Comparison of ENCODE assay signal across 29 cellular contexts in the genomic region with DNA sequence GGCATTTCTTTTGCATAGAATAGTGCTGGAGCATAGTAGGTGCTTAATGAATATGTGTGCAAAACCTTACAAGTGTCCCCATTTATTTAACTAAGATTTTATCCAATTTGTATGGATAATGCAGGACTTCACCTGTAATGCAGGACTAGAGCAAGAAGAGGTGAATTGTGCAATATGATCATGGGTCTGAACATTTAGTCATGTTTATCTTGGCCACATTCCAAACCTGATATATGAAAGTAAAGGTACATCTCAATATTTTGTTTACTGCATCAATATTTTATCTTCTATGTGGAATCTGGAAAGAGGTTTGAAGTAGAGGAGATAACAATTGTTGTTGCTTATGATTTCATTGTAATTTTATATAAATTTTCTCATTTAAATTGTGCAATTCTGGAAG.
DNase-seq lines count a peak whose midpoint lies in the region; ATAC-seq, FAIRE-seq and TF ChIP-seq lines count a peak whose summit lies in the region.
"Had no signal": no experiment of that assay in that cellular context is flagged by ENCODE, and none has a peak within 500 bp of the region (broad histone marks: within the 10 kb centered on the region; RNA-seq: fewer than 3 reads in every experiment).

No MANE protein-coding gene starts in this region.

- H3K27me3 ChIP-seq in K562 (ENCODE audit: control insufficient read depth in 2 of 2, insufficient read depth in 2 of 2, low read length in 2 of 2): no peaks in the 10 kb centered on the region
- H3K27me3 ChIP-seq: cardiac muscle cell, tibial nerve had no signal

- no peak for TF ChIP-seq RAD21 in K562 (CRISPR knock-in tag; conservative IDR thresholded peaks at IDR 0.05 in 1 of 2, IDR thresholded peaks at IDR 0.05 in 1 of 2)

- TF ChIP-seq POLR2A in K562 (conservative IDR thresholded peaks at IDR 0.05): no peak

- no peaks in the 10 kb centered on the region for H4K20me1 ChIP-seq in K562 (replicated peaks; ENCODE audit: control insufficient read depth, insufficient read depth, low read length)

- CTCF ChIA-PET in K562 (lab: Yijun Ruan, JAX; ENCODE audit: low intra/inter-chr PET ratio): no interaction called here

- FAIRE-seq in D721Med (lab: Jason Lieb, UNC) (peak; percentile 21), K562 (lab: Jason Lieb, UNC) (no peak)

- DNase-seq in D721Med (ENCODE audit: insufficient read length, low spot score) (no peak), DMS53 treated with DMSO at 0.1 percent for 48 hours (lab: John Stamatoyannopoulos, UW; ENCODE audit: unreplicated experiment) (peak; percentile 57), NCI-H2171 (lab: John Stamatoyannopoulos, UW) (peak; percentile 25), K562 (ENCODE audit: extremely low read depth in 1 of 4, low spot score in 3 of 4) (peak in 2 of 4 experiments; percentile 12 to 18), D341Med (ENCODE audit: low spot score) (no peak), NCI-H2196 treated with DMSO at 0.1 percent for 48 hours (lab: John Stamatoyannopoulos, UW; ENCODE audit: unreplicated experiment) (no peak)
- DNase-seq: activated B cell treated with CpG ODN at 0.5 μM for 24 hours; activated CD4-positive, alpha-beta T cell treated with anti-CD3 and anti-CD28 coated beads, Interleukin-2, amount 50 U/mL, for 1 hour; activated CD8-positive, alpha-beta memory T cell treated with anti-CD3 and anti-CD28 coated beads, Interleukin-2, amount 10 ng/mL, durations not matched to agents 7 days and 5 days; activated gamma-delta T cell; activated naive CD8-positive, alpha-beta T cell treated with anti-CD3 and anti-CD28 coated beads, Interleukin-2, amount 10 ng/mL, durations not matched to agents 7 days and 5 days; activated T-cell treated with anti-CD3 and anti-CD28 coated beads, Interleukin-2, amount 50 U/mL, for 4 hours; aorta; C1 segment of cervical spinal cord; effector CD8-positive, alpha-beta T cell; hypothalamus; IMR-90; NCI-H526 treated with DMSO at 0.1 percent for 48 hours; RPMI8226; stimulated activated CD4-positive, alpha-beta T cell treated with anti-CD3 and anti-CD28 coated beads, Interleukin-15, amount 100 ng/mL, for 24 hours; stimulated activated CD4-positive, alpha-beta T cell treated with anti-CD3 and anti-CD28 coated beads, Interleukin-4, amount 100 ng/mL, for 4 hours; T-helper 1 cell had no signal

- H3K4me1 ChIP-seq in K562 (replicated peaks in 1 of 2; ENCODE audit: control insufficient read depth in 2 of 2, insufficient read depth in 2 of 2, low read length in 2 of 2): no peaks in the 10 kb centered on the region

- ATAC-seq in K562 (no peak), HG03139 (IDR thresholded peaks at IDR 0.05; ENCODE audit: unreplicated experiment) (no peak)
- ATAC-seq: activated CD8-positive, alpha-beta memory T cell treated with anti-CD3 and anti-CD28 coated beads, Interleukin-2, amount 10 ng/mL, durations not matched to agents 7 days and 5 days; activated T-cell treated with anti-CD3 and anti-CD28 coated beads, Interleukin-2, amount 50 U/mL, for 4 hours; GM23338 had no signal

- intact Hi-C loops in K562 (cut with micrococcal nuclease): no loop called here

- H3K4me3 ChIP-seq in K562: no peak overlapping the region
- H3K4me3 ChIP-seq: cardiac muscle cell, coronary artery, GM23338, SK-N-MC, tibial nerve had no signal

- no peaks in the 10 kb centered on the region for H3K9me3 ChIP-seq in K562 (replicated peaks; ENCODE audit: control insufficient read depth, insufficient read depth, low read depth, low read length)
- H3K9me3 ChIP-seq: tibial nerve had no signal

- POLR2A ChIA-PET in K562 (lab: Yijun Ruan, JAX): no interaction called here

- H3K9me1 ChIP-seq in K562 (ENCODE audit: control insufficient read depth, insufficient read depth, low read length): no peaks in the 10 kb centered on the region

- H3K36me3 ChIP-seq in K562 (ENCODE audit: control insufficient read depth, insufficient read depth, low read length): no peaks in the 10 kb centered on the region
- H3K36me3 ChIP-seq: cardiac muscle cell, tibial nerve had no signal

- no peak overlapping the region for H3K4me2 ChIP-seq in K562 (ENCODE audit: insufficient read depth, low read length)
- H3K4me2 ChIP-seq: GM23338 had no signal

- no peak for TF ChIP-seq EP300 in K562 (IDR thresholded peaks at IDR 0.05; ENCODE audit: low read length)

- H3K79me2 ChIP-seq in K562 (ENCODE audit: control insufficient read depth, insufficient read depth, low read length): peaks cover 21% of the 10 kb centered on the region; the same call in 2 of the 3 replicates

- no peak overlapping the region for H3K9ac ChIP-seq in K562 (ENCODE audit: insufficient read depth in 1 of 2, low read depth in 2 of 2, low read length in 2 of 2)

- in situ Hi-C loops in K562 (cut with MboI): no loop called here

- TF ChIP-seq CTCF in D721Med (IDR thresholded peaks at IDR 0.05; ENCODE audit: insufficient read depth, missing control alignments): no peak
- no peak for TF ChIP-seq CTCF in K562 (IDR thresholded peaks at IDR 0.05 in 2 of 3, conservative IDR thresholded peaks at IDR 0.05 in 1 of 3; ENCODE audit: insufficient read depth in 2 of 3, low read depth in 1 of 3, low read length in 3 of 3)

- BruUV-seq in K562 (replicated peaks; lab: Mats Ljungman, UMichigan): no TSS peak

- H3K27ac ChIP-seq in K562 (ENCODE audit: extremely low read depth, low read depth, low read length): no peak overlapping the region
- H3K27ac ChIP-seq: cardiac muscle cell, coronary artery, epithelial cell of prostate, SK-N-MC, tibial nerve had no signal

- H2AFZ ChIP-seq in K562 (ENCODE audit: low read depth, low read length): no peak overlapping the region
- H2AFZ ChIP-seq: GM23338 had no signal

TF ChIP-seq in K562, 482 proteins besides CTCF, POLR2A, EP300 and RAD21:
- no peak for TF ChIP-seq SNRNP70 (optimal IDR thresholded peaks at IDR 0.05; ENCODE audit: low read depth, low read length)
- no peak for TF ChIP-seq ZNF232 (CRISPR knock-in tag; IDR thresholded peaks at IDR 0.05)
- TF ChIP-seq NFIC (IDR thresholded peaks at IDR 0.05): peak; percentile 68
- peak; percentile 30 to 69; a peak in 2 of 4 replicates for TF ChIP-seq FOXA3 (CRISPR knock-in tag; conservative IDR thresholded peaks at IDR 0.05 in 1 of 2, IDR thresholded peaks at IDR 0.05 in 1 of 2)
- TF ChIP-seq CEBPB (tag; IDR thresholded peaks at IDR 0.05): peak; percentile 75
- TF ChIP-seq ZNF133 (CRISPR knock-in tag; IDR thresholded peaks at IDR 0.05): no peak
- TF ChIP-seq CEBPG (CRISPR knock-in tag; IDR thresholded peaks at IDR 0.05): no peak
- TF ChIP-seq CEBPG (tag; conservative IDR thresholded peaks at IDR 0.05 in 1 of 2, IDR thresholded peaks at IDR 0.05 in 1 of 2): peak; percentile 36 to 43; a peak in 2 of 4 replicates
- TF ChIP-seq DPF2 (IDR thresholded peaks at IDR 0.05): no peak
- no peak for TF ChIP-seq ZNF583 (CRISPR knock-in tag; IDR thresholded peaks at IDR 0.05)
- TF ChIP-seq, protein P1, sequence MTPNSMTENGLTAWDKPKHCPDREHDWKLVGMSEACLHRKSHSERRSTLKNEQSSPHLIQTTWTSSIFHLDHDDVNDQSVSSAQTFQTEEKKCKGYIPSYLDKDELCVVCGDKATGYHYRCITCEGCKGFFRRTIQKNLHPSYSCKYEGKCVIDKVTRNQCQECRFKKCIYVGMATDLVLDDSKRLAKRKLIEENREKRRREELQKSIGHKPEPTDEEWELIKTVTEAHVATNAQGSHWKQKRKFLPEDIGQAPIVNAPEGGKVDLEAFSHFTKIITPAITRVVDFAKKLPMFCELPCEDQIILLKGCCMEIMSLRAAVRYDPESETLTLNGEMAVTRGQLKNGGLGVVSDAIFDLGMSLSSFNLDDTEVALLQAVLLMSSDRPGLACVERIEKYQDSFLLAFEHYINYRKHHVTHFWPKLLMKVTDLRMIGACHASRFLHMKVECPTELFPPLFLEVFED (CRISPR knock-in tag; conservative IDR thresholded peaks at IDR 0.05): no peak
- no peak for TF ChIP-seq CBX2 (IDR thresholded peaks at IDR 0.05; ENCODE audit: insufficient read depth, low read length, poor library complexity, severe bottlenecking)
TF ChIP-seq in K562: peak in this region for 4.

Comparison
In these comparisons a context has a peak if more than half of its experiments do, and no peak if none do; other contexts are left out.
1. DNase-seq: peak in DMS53 treated with DMSO at 0.1 percent for 48 hours (single experiment) and NCI-H2171 (single experiment); none in D721Med (single experiment), D341Med (single experiment) and NCI-H2196 treated with DMSO at 0.1 percent for 48 hours (single experiment).